Comparison of ENCODE assay signal across 8 cellular contexts in the genomic region with DNA sequence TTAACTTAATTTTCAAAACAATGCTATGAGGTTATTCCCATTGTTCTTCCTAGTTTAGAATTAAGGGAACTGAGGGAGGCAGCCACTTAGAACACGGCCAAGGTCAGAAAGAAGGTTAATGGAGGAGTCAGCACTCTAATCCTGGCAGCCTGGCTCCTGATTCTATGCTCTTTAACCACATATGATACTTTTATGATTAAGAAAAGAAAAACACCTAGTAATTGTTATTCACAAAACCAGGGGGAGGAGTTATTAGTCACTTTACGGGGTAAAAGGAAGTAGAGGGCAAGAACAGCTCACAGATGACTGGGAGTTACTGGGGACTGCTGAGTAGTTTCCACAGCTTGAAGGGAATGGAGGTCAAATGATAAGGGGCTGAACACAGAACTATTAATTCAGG.
DNase-seq lines count a peak whose midpoint lies in the region; ATAC-seq and TF ChIP-seq lines count a peak whose summit lies in the region.

No MANE protein-coding gene starts in this region.

- no peaks in the 10 kb centered on the region for H3K27me3 ChIP-seq in effector memory CD4-positive, alpha-beta T cell (replicated peaks; ENCODE audit: control insufficient read depth, insufficient read depth, low read length, poor library complexity, severe bottlenecking)

- ATAC-seq in HG03460 (IDR thresholded peaks at IDR 0.05; ENCODE audit: unreplicated experiment) = peak; percentile 65
- ATAC-seq in stimulated activated naive CD8-positive, alpha-beta T cell treated with anti-CD3 and anti-CD28 coated beads, Interleukin-15, Interleukin-2, amounts not matched to agents 100 U/mL and 50 U/mL, for 24 hours = peak; percentile 94

- DNase-seq in stimulated activated naive CD4-positive, alpha-beta T cell treated with Interleukin-2 at 50 U/mL for 16 hours (lab: John Stamatoyannopoulos, UW) = peak; percentile 3
- no peak for DNase-seq in stimulated activated naive CD4-positive, alpha-beta T cell (lab: John Stamatoyannopoulos, UW)
- DNase-seq in cardiac fibroblast (ENCODE audit: low read depth in 2 of 2) (peak; percentile 54 to 83), NCI-H510A (lab: John Stamatoyannopoulos, UW) (no peak), DMS 273 treated with DMSO at 0.1 percent for 48 hours (lab: John Stamatoyannopoulos, UW) (no peak)
- DNase-seq in stimulated activated naive CD8-positive, alpha-beta T cell treated with anti-CD3 and anti-CD28 coated beads, Interleukin-15, Interleukin-2, amounts not matched to agents 100 U/mL and 50 U/mL, for 24 hours = peak; percentile 18
- no peak for DNase-seq in effector memory CD4-positive, alpha-beta T cell

- no peak overlapping the region for H3K27ac ChIP-seq in effector memory CD4-positive, alpha-beta T cell (ENCODE audit: insufficient read depth, low read length, poor library complexity, severe bottlenecking)

- H3K36me3 ChIP-seq in effector memory CD4-positive, alpha-beta T cell (ENCODE audit: control insufficient read depth, insufficient read depth, low read length) = no peaks in the 10 kb centered on the region

- TF ChIP-seq CTCF in cardiac fibroblast (IDR thresholded peaks at IDR 0.05; ENCODE audit: low read depth, low read length) = no peak

- H3K9me3 ChIP-seq in effector memory CD4-positive, alpha-beta T cell (ENCODE audit: control insufficient read depth, low read length) = no peaks in the 10 kb centered on the region

- no peak overlapping the region for H3K4me3 ChIP-seq in cardiac fibroblast (replicated peaks in 1 of 2; ENCODE audit: low read depth in 2 of 2, low read length in 2 of 2)
- H3K4me3 ChIP-seq in effector memory CD4-positive, alpha-beta T cell (ENCODE audit: insufficient read depth, low read depth, low read length, poor library complexity, severe bottlenecking) = no peak overlapping the region

- no peaks in the 10 kb centered on the region for H3K4me1 ChIP-seq in effector memory CD4-positive, alpha-beta T cell (ENCODE audit: control insufficient read depth, insufficient read depth, low read length, poor library complexity, severe bottlenecking)

Comparison
In these comparisons a context has a peak if more than half of its experiments do, and no peak if none do; other contexts are left out.
1. DNase-seq: peak in stimulated activated naive CD4-positive, alpha-beta T cell treated with Interleukin-2 at 50 U/mL for 16 hours (single experiment), cardiac fibroblast (2 of 2) and stimulated activated naive CD8-positive, alpha-beta T cell treated with anti-CD3 and anti-CD28 coated beads, Interleukin-15, Interleukin-2, amounts not matched to agents 100 U/mL and 50 U/mL, for 24 hours (single experiment); none in stimulated activated naive CD4-positive, alpha-beta T cell (0 of 6), NCI-H510A (single experiment), effector memory CD4-positive, alpha-beta T cell (0 of 3) and DMS 273 treated with DMSO at 0.1 percent for 48 hours (single experiment).